ENCODE assay signal across 18 cellular contexts in the genomic region with DNA sequence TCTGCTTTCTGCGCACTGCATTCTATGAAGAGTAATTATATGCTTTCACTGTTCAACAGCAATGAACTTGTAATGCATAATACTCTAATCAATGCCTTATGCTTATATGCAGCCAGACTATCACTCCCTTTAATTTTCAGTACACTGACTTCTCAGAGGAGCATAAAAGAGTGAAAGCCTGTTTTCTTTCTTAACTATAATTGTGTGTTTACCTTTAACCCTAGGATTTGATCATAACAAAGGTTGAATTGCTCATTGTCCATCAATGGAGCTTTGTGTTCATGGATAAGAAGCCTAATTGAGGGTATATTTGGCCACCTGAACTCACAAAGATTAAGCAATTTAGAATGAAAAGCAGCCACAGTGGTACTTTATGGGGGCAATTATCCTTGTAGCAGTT.
DNase-seq lines count a peak whose midpoint lies in the region; TF ChIP-seq lines count a peak whose summit lies in the region.
"Had no signal": no experiment of that assay in that cellular context is flagged by ENCODE, and none has a peak within 500 bp of the region (broad histone marks: within the 10 kb centered on the region; RNA-seq: fewer than 3 reads in every experiment).

No MANE protein-coding gene starts in this region.

- H3K36me3 ChIP-seq in tibial artery: no peaks in the 10 kb centered on the region
- H3K36me3 ChIP-seq: BE2C, SJSA1 had no signal

- no peaks in the 10 kb centered on the region for H3K4me1 ChIP-seq in tibial artery
- H3K4me1 ChIP-seq: BE2C, SJSA1 had no signal

- DNase-seq in NCI-H1105 (lab: John Stamatoyannopoulos, UW): peak; percentile 43
- DNase-seq in NCI-H2081 (lab: John Stamatoyannopoulos, UW): peak; percentile 76 to 96
- peak; percentile 97 for DNase-seq in NCI-H748 (lab: John Stamatoyannopoulos, UW; ENCODE audit: unreplicated experiment)
- no peak for DNase-seq in DMS 273 treated with DMSO at 0.1 percent for 48 hours (lab: John Stamatoyannopoulos, UW)
- no peak for DNase-seq in cerebellar cortex (ENCODE audit: low spot score)
- no peak for DNase-seq in DMS53 (lab: John Stamatoyannopoulos, UW)
- DNase-seq in tibial artery: no peak
- DNase-seq: BE2C; CD4-positive, alpha-beta memory T cell; EL; H7; MM.1S; NCI-H187; NK-92 treated with Interleukin-12 subunit alpha and Interleukin-12 subunit beta, amount 100 ng/mL, for 24 hours; SW 1271 had no signal

- no peak overlapping the region for H3K27ac ChIP-seq in tibial artery
- H3K27ac ChIP-seq: KMS-11, RWPE1, SJSA1 had no signal

- TF ChIP-seq CTCF in tibial artery (IDR thresholded peaks at IDR 0.05): no peak

- H3K9me3 ChIP-seq in tibial artery: peaks cover 0 to 3% (median 0%) of the 10 kb centered on the region in 3 donors
- H3K9me3 ChIP-seq: BE2C, SJSA1 had no signal

- no peak overlapping the region for H3K4me3 ChIP-seq in tibial artery
- H3K4me3 ChIP-seq: SJSA1 had no signal

- H3K27me3 ChIP-seq in tibial artery: no peaks in the 10 kb centered on the region
- H3K27me3 ChIP-seq: BE2C, SJSA1 had no signal

- intact Hi-C loops in tibial artery (cut with DNase I; ENCODE audit: low total_unique reads): no loop called here

Comparison
In these comparisons a context has a peak if more than half of its experiments do, and no peak if none do; other contexts are left out.
1. DNase-seq: peak in NCI-H1105 (single experiment), NCI-H2081 (2 of 2) and NCI-H748 (single experiment); none in DMS 273 treated with DMSO at 0.1 percent for 48 hours (single experiment), cerebellar cortex (single experiment), DMS53 (single experiment) and tibial artery (0 of 2).